ENCODE assay signal across 22 cellular contexts in genomic region chr6:45617441-45617840, GRCh38.
DNase-seq lines count a peak whose midpoint lies in the region; FAIRE-seq and TF ChIP-seq lines count a peak whose summit lies in the region.
"Had no signal": no experiment of that assay in that cellular context is flagged by ENCODE, and none has a peak within 500 bp of the region (broad histone marks: within the 10 kb centered on the region; RNA-seq: fewer than 3 reads in every experiment).

No MANE protein-coding gene starts in this region.

- H2BK15ac ChIP-seq in H1 (ENCODE audit: low read length), result no peak overlapping the region

- H2BK20ac ChIP-seq in H1 (ENCODE audit: low read length), result no peak overlapping the region

- H3K56ac ChIP-seq in H1 (replicated peaks; ENCODE audit: insufficient read length, low read depth, low read length), result no peak overlapping the region

- H3K4me1 ChIP-seq in H1 (replicated peaks in 1 of 4; ENCODE audit: control insufficient read depth in 3 of 4, insufficient read depth in 4 of 4, low read length in 3 of 4), result no peaks in the 10 kb centered on the region

- H2BK120ac ChIP-seq in H1 (replicated peaks; ENCODE audit: low read depth, low read length), result no peak overlapping the region

- no peak overlapping the region for H3K9ac ChIP-seq in H1 (replicated peaks in 1 of 4; ENCODE audit: extremely low read depth in 1 of 4, low read depth in 3 of 4, low read length in 3 of 4)
- H3K9ac ChIP-seq: BLaER1 had no signal

- no peak for TF ChIP-seq POLR2A in H1 (IDR thresholded peaks at IDR 0.05; ENCODE audit: control extremely low read depth in 1 of 2, low read depth in 2 of 2, low read length in 2 of 2)

- no peak for TF ChIP-seq EP300 in H1 (IDR thresholded peaks at IDR 0.05; ENCODE audit: borderline replicate concordance in 1 of 2, low read depth in 2 of 2, low read length in 2 of 2)

- H3K4me3 ChIP-seq in H1 (ENCODE audit: extremely low read depth in 1 of 4, insufficient read depth in 2 of 4, low read depth in 3 of 4, low read length in 4 of 4), result no peak overlapping the region
- H3K4me3 ChIP-seq: BLaER1 had no signal

- no peaks in the 10 kb centered on the region for H3K79me2 ChIP-seq in H1 (ENCODE audit: control insufficient read depth in 1 of 2, insufficient read depth in 2 of 2, low read length in 2 of 2)

- H4K20me1 ChIP-seq in H1 (replicated peaks in 1 of 2; ENCODE audit: control insufficient read depth in 1 of 2, insufficient read depth in 2 of 2, low read length in 2 of 2), result no peaks in the 10 kb centered on the region
- H4K20me1 ChIP-seq: BLaER1 had no signal

- H2BK5ac ChIP-seq in H1 (ENCODE audit: low read depth, low read length), result no peak overlapping the region

- H3K79me1 ChIP-seq in H1 (ENCODE audit: low read depth, low read length), result no peaks in the 10 kb centered on the region

- H3K4me2 ChIP-seq in H1 (ENCODE audit: insufficient read depth in 1 of 2, low read depth in 2 of 2, low read length in 2 of 2), result no peak overlapping the region
- H3K4me2 ChIP-seq: BLaER1 had no signal

- no peak for FAIRE-seq in H1 (lab: Jason Lieb, UNC)
- FAIRE-seq: GM12891, kidney had no signal

- TF ChIP-seq RAD21 in H1 (IDR thresholded peaks at IDR 0.05 in 1 of 2, conservative IDR thresholded peaks at IDR 0.05 in 1 of 2; ENCODE audit: low read depth in 2 of 2, low read length in 2 of 2), result peak; percentile 27 to 55; a peak in 3 of 4 replicates

- CTCF ChIA-PET in H1 (lab: Charles Lee; ENCODE audit: partially characterized antibody), result interaction anchor here (1.0 kb wide), 1 partner anchor 21 kb away, joined by 3 read pairs; no protein-coding TSS in a partner anchor

- H3K18ac ChIP-seq in H1 (ENCODE audit: extremely low read depth, low read length), result no peak overlapping the region

- no peak overlapping the region for H3K27ac ChIP-seq in H1 (ENCODE audit: low read depth, low read length)
- H3K27ac ChIP-seq: BLaER1 had no signal

- H4K5ac ChIP-seq in H1 (ENCODE audit: insufficient read length, low read depth, low read length), result no peak overlapping the region

- no peak overlapping the region for H2AFZ ChIP-seq in H1 (ENCODE audit: low read length)

- H3K23me2 ChIP-seq in H1 (ENCODE audit: low read depth, low read length), result no peaks in the 10 kb centered on the region

- H3K14ac ChIP-seq in H1 (ENCODE audit: insufficient read length), result no peak overlapping the region

- no peaks in the 10 kb centered on the region for H3K9me3 ChIP-seq in H1 (ENCODE audit: insufficient read depth in 2 of 2, low read depth in 1 of 2, low read length in 1 of 2)
- H3K9me3 ChIP-seq: BLaER1 had no signal

- peak; percentile 58 for DNase-seq in EH (ENCODE audit: low read depth)
- DNase-seq in M059J (ENCODE audit: low read depth), result peak; percentile 99
- DNase-seq in H1 (ENCODE audit: low read depth in 1 of 2, low spot score in 2 of 2), result peak in 1 of 2 experiments; percentile 31
- DNase-seq in myocyte (ENCODE audit: low read depth), result peak; percentile 71
- no peak for DNase-seq in SKM-1 (lab: John Stamatoyannopoulos, UW; ENCODE audit: unreplicated experiment)
- DNase-seq in NCI-H510A (lab: John Stamatoyannopoulos, UW), result no peak
- DNase-seq in NCI-H2081 (lab: John Stamatoyannopoulos, UW), result no peak
- no peak for DNase-seq in HCEC 1CT
- DNase-seq: activated CD4-positive, alpha-beta T cell treated with anti-CD3 and anti-CD28 coated beads, Interleukin-2, amount 50 U/mL, for 48 hours; amniotic stem cell; glutamatergic neuron; Karpas-422; kidney; NCI-H2029 treated with DMSO at 0.1 percent for 48 hours; NCI-H82; posterior cingulate gyrus; SHP77 treated with DMSO at 0.1 percent for 48 hours; stimulated activated CD4-positive, alpha-beta T cell treated with anti-CD3 and anti-CD28 coated beads, Interleukin-15, amount 100 ng/mL, for 24 hours; substantia nigra; T1000 had no signal

- H3K4ac ChIP-seq in H1 (replicated peaks; ENCODE audit: insufficient read length, low read depth, low read length), result no peak overlapping the region

- no peak overlapping the region for H2BK12ac ChIP-seq in H1 (ENCODE audit: low read depth, low read length)

- no peaks in the 10 kb centered on the region for H3K36me3 ChIP-seq in H1 (ENCODE audit: control insufficient read depth in 2 of 4, insufficient read depth in 4 of 4, low read length in 3 of 4)
- H3K36me3 ChIP-seq: BLaER1 had no signal

- no peak overlapping the region for H3K23ac ChIP-seq in H1 (ENCODE audit: insufficient read length)

- POLR2A ChIA-PET in H1 (lab: Charles Lee; ENCODE audit: partially characterized antibody), result no interaction called here

- WGBS in H1 (ENCODE audit: extremely low coverage in 1 of 2, insufficient coverage in 1 of 2, insufficient read length in 1 of 2, insufficient replicate concordance in 2 of 2, low coverage in 1 of 2, low lambda C conversion rate in 2 of 2, missing lambda C conversion rate in 1 of 2), 2 experiments, result 82% methylated on average over 3 of the region's 3 CpGs; no CpG with 5 or more reads in 1 of the 2 experiments

- no peak overlapping the region for H2AK5ac ChIP-seq in H1 (ENCODE audit: low read depth, low read length)

- H4K8ac ChIP-seq in H1 (ENCODE audit: extremely low read depth, insufficient read depth, low read length), result no peak overlapping the region

- H3K27me3 ChIP-seq in H1 (replicated peaks in 1 of 4; ENCODE audit: control insufficient read depth in 3 of 4, extremely low read depth in 1 of 4, insufficient read depth in 3 of 4, low read length in 3 of 4), result no peaks in the 10 kb centered on the region; a peak in 1 of 7 replicates
- H3K27me3 ChIP-seq: BLaER1 had no signal

- no peak for TF ChIP-seq CTCF in H1 (IDR thresholded peaks at IDR 0.05; ENCODE audit: control extremely low read depth in 1 of 3, insufficient read depth in 1 of 3, low read depth in 1 of 3, low read length in 3 of 3)

- no peak overlapping the region for H4K91ac ChIP-seq in H1 (replicated peaks; ENCODE audit: insufficient read length, low read length)

TF ChIP-seq in H1, 55 proteins besides CTCF, POLR2A, EP300 and RAD21:
- TF ChIP-seq MAX (IDR thresholded peaks at IDR 0.05), result no peak
- no peak for TF ChIP-seq SIRT6 (IDR thresholded peaks at IDR 0.05; ENCODE audit: low read length)
- no peak for TF ChIP-seq SIX5 (IDR thresholded peaks at IDR 0.05; ENCODE audit: low read depth, low read length)
- no peak for TF ChIP-seq CHD2 (IDR thresholded peaks at IDR 0.05; ENCODE audit: low read length)
- TF ChIP-seq SAP30 (IDR thresholded peaks at IDR 0.05; ENCODE audit: insufficient read depth, insufficient replicate concordance, low read length), result no peak
- TF ChIP-seq CREB1 (IDR thresholded peaks at IDR 0.05), result no peak
- no peak for TF ChIP-seq GTF2F1 (IDR thresholded peaks at IDR 0.05; ENCODE audit: borderline replicate concordance, low read depth, low read length)

Comparison
In these comparisons a context has a peak if more than half of its experiments do, and no peak if none do; other contexts are left out.
1. DNase-seq: peak in EH (single experiment), M059J (single experiment) and myocyte (single experiment); none in SKM-1 (single experiment), NCI-H510A (single experiment), NCI-H2081 (0 of 2) and HCEC 1CT (single experiment).